Comparison of ENCODE assay signal across 17 cellular contexts in the genomic region with DNA sequence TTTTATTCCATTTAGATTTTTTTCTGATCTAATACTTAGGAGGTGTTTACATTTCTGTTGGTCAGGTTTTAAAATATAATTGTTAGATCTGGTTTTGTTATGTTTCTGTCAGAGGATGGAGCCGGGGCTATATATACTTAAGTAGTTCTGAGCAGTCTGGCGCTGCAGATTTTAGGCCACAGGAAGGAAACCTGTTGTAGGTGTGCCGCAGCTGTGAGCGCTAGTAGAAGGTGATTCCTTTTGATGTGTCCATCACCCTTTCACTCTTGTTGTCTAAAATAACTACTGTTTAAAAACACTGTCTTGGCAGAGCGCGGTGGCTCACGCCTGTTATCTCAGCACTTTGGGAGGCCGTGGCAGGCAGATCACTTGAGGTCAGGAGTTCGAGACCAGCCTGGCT. TPM values are rescaled to one million over a fixed set of nuclear protein-coding genes. Genes with fewer than 3 reads are reported as not detected.
DNase-seq lines count a peak whose midpoint lies in the region; ATAC-seq, FAIRE-seq and TF ChIP-seq lines count a peak whose summit lies in the region.
"Had no signal": no experiment of that assay in that cellular context is flagged by ENCODE, and none has a peak within 500 bp of the region (broad histone marks: within the 10 kb centered on the region; RNA-seq: fewer than 3 reads in every experiment).

No MANE protein-coding gene starts in this region.

- in situ Hi-C loops in HepG2 (cut with HindIII; ENCODE audit: extremely low pct_ligation_motif_present, low pct_unique_long_range_greater_than_20kb) = no loop called here

- no peak overlapping the region for H2AFZ ChIP-seq in HepG2 (ENCODE audit: low read length)
- H2AFZ ChIP-seq: PC-9 had no signal

- TF ChIP-seq POLR2A in HepG2 (IDR thresholded peaks at IDR 0.05; ENCODE audit: insufficient read depth in 1 of 2, low read depth in 2 of 2, low read length in 2 of 2) (no peak), right lobe of liver (IDR thresholded peaks at IDR 0.05) (no peak)

- H3K27me3 ChIP-seq in HepG2 (ENCODE audit: control insufficient read depth in 1 of 2, insufficient read depth in 2 of 2, low read length in 2 of 2) (no peaks in the 10 kb centered on the region), right lobe of liver (no peaks in the 10 kb centered on the region)

- H3K36me3 Mint-ChIP-seq in mesothelial cell of epicardium (peaks cover 24% of the 10 kb centered on the region), chondrocyte (ENCODE audit: low read depth) (peaks cover 23% of the 10 kb centered on the region)

- TF ChIP-seq EP300 in HepG2 (IDR thresholded peaks at IDR 0.05; ENCODE audit: low read depth in 2 of 2, low read length in 2 of 2) (no peak), HepG2 (CRISPR knock-in tag; IDR thresholded peaks at IDR 0.05; ENCODE audit: borderline replicate concordance) (no peak)

- H4K20me1 ChIP-seq in HepG2 (ENCODE audit: insufficient read depth, low read length) = no peaks in the 10 kb centered on the region

- DNase-seq in HepG2 (ENCODE audit: low spot score) (no peak), right lobe of liver (no peak), mesothelial cell of epicardium (ENCODE audit: low spot score in 2 of 2, unreplicated experiment in 2 of 2) (no peak), chondrocyte (ENCODE audit: low spot score) (no peak), NCI-H2171 (lab: John Stamatoyannopoulos, UW) (no peak), NCI-H1417 (lab: John Stamatoyannopoulos, UW) (no peak)
- DNase-seq in stimulated activated CD4-positive, alpha-beta T cell treated with anti-CD3 and anti-CD28 coated beads, Interleukin-4, amount 100 ng/mL, for 4 hours = no peak
- DNase-seq: ACHN, DMS 273 treated with DMSO at 0.1 percent for 48 hours, GOT3, KG1, NCI-H1092 treated with DMSO at 0.1 percent for 48 hours, NCI-H1694 treated with DMSO at 0.1 percent for 48 hours, NCI-H446, PC-9 had no signal

- intact Hi-C loops in HepG2 (cut with micrococcal nuclease; ENCODE audit: unreplicated experiment) = no loop called here
- intact Hi-C loops in right lobe of liver (cut with DNase I) = no loop called here

- H3K27ac Mint-ChIP-seq in mesothelial cell of epicardium (peak overlapping the region; percentile 27), chondrocyte (ENCODE audit: unreplicated experiment) (no peak overlapping the region)

- FAIRE-seq in HepG2 (lab: Jason Lieb, UNC) = no peak

- POLR2A ChIA-PET in HepG2 (lab: Yijun Ruan, JAX) = no interaction called here

- ATAC-seq in HepG2 (no peak), right lobe of liver (no peak)

- TF ChIP-seq CTCF in HepG2 (CRISPR knock-in tag; IDR thresholded peaks at IDR 0.05) = no peak
- no peak for TF ChIP-seq CTCF in right lobe of liver (IDR thresholded peaks at IDR 0.05)
- TF ChIP-seq CTCF in VCaP (conservative IDR thresholded peaks at IDR 0.05) = no peak
- TF ChIP-seq CTCF in mesothelial cell of epicardium (IDR thresholded peaks at IDR 0.05; ENCODE audit: unreplicated experiment) = no peak
- no peak for TF ChIP-seq CTCF in chondrocyte (IDR thresholded peaks at IDR 0.05)

- H3K4me1 Mint-ChIP-seq in mesothelial cell of epicardium (peaks cover 9% of the 10 kb centered on the region), chondrocyte (ENCODE audit: low read depth) (peaks cover 27% of the 10 kb centered on the region)

- BruUV-seq in HepG2 (replicated peaks; lab: Mats Ljungman, UMichigan) = no TSS peak

- no peak overlapping the region for H3K9ac ChIP-seq in HepG2 (ENCODE audit: insufficient read depth, low read depth, low read length)

- H3K9me3 ChIP-seq in HepG2 (ENCODE audit: low read length) (no peaks in the 10 kb centered on the region), right lobe of liver (no peaks in the 10 kb centered on the region)

- H3K4me2 ChIP-seq in HepG2 (ENCODE audit: low read depth, low read length) = no peak overlapping the region
- H3K4me2 ChIP-seq: PC-9 had no signal

- H3K4me3 ChIP-seq in HepG2 (replicated peaks in 1 of 3; ENCODE audit: insufficient read depth in 1 of 3, low read depth in 2 of 3, low read length in 3 of 3) = no peak overlapping the region
- no peak overlapping the region for H3K4me3 ChIP-seq in right lobe of liver
- H3K4me3 ChIP-seq: PC-9 had no signal

- H3K27ac ChIP-seq in HepG2 (ENCODE audit: extremely low read length, insufficient read depth, low read length) = no peak overlapping the region
- no peak overlapping the region for H3K27ac ChIP-seq in right lobe of liver
- H3K27ac ChIP-seq in VCaP = peak overlapping the region; percentile 49
- H3K27ac ChIP-seq: HL-60, PC-9 had no signal

- CTCF ChIA-PET in HepG2 (lab: Yijun Ruan, JAX; ENCODE audit: low intra/inter-chr PET ratio, low total read pairs) = no interaction called here

- H3K36me3 ChIP-seq in HepG2 (replicated peaks in 1 of 2; ENCODE audit: control insufficient read depth in 1 of 2, insufficient read depth in 2 of 2, low read length in 2 of 2) (peaks cover 13 to 27% of the 10 kb centered on the region in 2 experiments; a peak in 4 of 5 replicates), right lobe of liver (peaks cover 0 to 19% (median 1%) of the 10 kb centered on the region in 4 donors)

- H3K27me3 Mint-ChIP-seq in mesothelial cell of epicardium (ENCODE audit: low read depth) = no peaks in the 10 kb centered on the region
- H3K27me3 Mint-ChIP-seq in chondrocyte (ENCODE audit: low read depth) = no peaks in the 10 kb centered on the region

- TF ChIP-seq RAD21 in HepG2 (CRISPR knock-in tag; IDR thresholded peaks at IDR 0.05) = no peak

- H3K4me3 Mint-ChIP-seq in mesothelial cell of epicardium = no peak overlapping the region
- H3K4me3 Mint-ChIP-seq in chondrocyte (ENCODE audit: unreplicated experiment) = no peak overlapping the region

- peaks cover 23% of the 10 kb centered on the region for H3K79me2 ChIP-seq in HepG2 (ENCODE audit: insufficient read depth, low read length)

- WGBS in HepG2 (ENCODE audit: low lambda C conversion rate) = 98% methylated on average over 9 of the region's 9 CpGs
- 69% methylated on average over 8 of the region's 9 CpGs for WGBS in right lobe of liver (ENCODE audit: insufficient coverage, low coverage, low lambda C conversion rate, missing lambda C conversion rate)

- H3K9me3 Mint-ChIP-seq in mesothelial cell of epicardium = no peaks in the 10 kb centered on the region
- no peaks in the 10 kb centered on the region for H3K9me3 Mint-ChIP-seq in chondrocyte (ENCODE audit: low read depth)

- H3K4me1 ChIP-seq in HepG2 (ENCODE audit: insufficient read depth, low read length) = peaks cover 10% of the 10 kb centered on the region
- no peaks in the 10 kb centered on the region for H3K4me1 ChIP-seq in right lobe of liver

RNA-seq across cellular contexts. Expression of gene ZBTB34, which starts 17.0 kb away (rescaled TPM):
- 5.9 and 10.2 TPM in 2 replicates for total RNA-seq in HepG2 (2016; rRNA removed; fragmentation: Illumina TruSeq; extraction: Trizol)
- 0.53 and 0.61 TPM in 2 replicates for total RNA-seq in HepG2 (2016; cell fraction: cytosol; rRNA removed; fragmentation: Illumina TruSeq; extraction: Trizol; ENCODE audit: low read depth)
- 5.8 and 9.1 TPM in 2 replicates for total RNA-seq in HepG2 (2016; cell fraction: insoluble cytoplasmic fraction; rRNA removed; fragmentation: Illumina TruSeq; extraction: Trizol)
- total RNA-seq in HepG2 (2016; cell fraction: membrane; rRNA removed; fragmentation: Illumina TruSeq; extraction: Trizol) = 3.1 and 3.2 TPM in 2 replicates
- 6.8 and 7.5 TPM in 2 replicates for total RNA-seq in HepG2 (2016; cell fraction: nucleus; rRNA removed; fragmentation: Illumina TruSeq; extraction: Trizol)
- 8.1 and 8.7 TPM in 2 replicates for polyA plus RNA-seq in HepG2 (2011; rRNA removed)
- 4.2 and 6.5 TPM in 2 replicates for polyA plus RNA-seq in HepG2 (2011; cell fraction: cytosol; rRNA removed)
- polyA plus RNA-seq in HepG2 (2011; cell fraction: nucleus; rRNA removed) = 6.5 and 7.0 TPM in 2 replicates
- 4.7 and 4.8 TPM in 2 replicates for polyA plus RNA-seq in HepG2 (2012)
- 0.17 TPM in 2 replicates for polyA plus RNA-seq in HepG2 (2016; cell fraction: cytosol; fragmentation: Illumina TruSeq; extraction: Trizol; ENCODE audit: low read depth)
- polyA plus RNA-seq in HepG2 (2016; cell fraction: insoluble cytoplasmic fraction; fragmentation: Illumina TruSeq; extraction: Trizol; ENCODE audit: low read depth) = 5.3 and 5.7 TPM in 2 replicates
- polyA plus RNA-seq in HepG2 (2016; cell fraction: membrane; fragmentation: Illumina TruSeq; extraction: Trizol; ENCODE audit: low read depth) = 0.92 and 0.98 TPM in 2 replicates
- polyA plus RNA-seq in HepG2 (2016; cell fraction: nucleus; fragmentation: Illumina TruSeq; extraction: Trizol; ENCODE audit: insufficient read depth, low read depth) = 7.7 and 8.1 TPM in 2 replicates
- 12.3 and 20.4 TPM in 2 replicates for polyA minus RNA-seq in HepG2 (2011; rRNA and poly(A)+ RNA removed; ENCODE audit: low replicate concordance)
- 7.8 and 9.6 TPM in 2 replicates for polyA minus RNA-seq in HepG2 (2011; cell fraction: cytosol; rRNA and poly(A)+ RNA removed)
- polyA minus RNA-seq in HepG2 (2011; cell fraction: nucleus; rRNA and poly(A)+ RNA removed) = 12.1 and 15.7 TPM in 2 replicates
- total RNA-seq in right lobe of liver = 1 to 10 TPM; 2.0 to 3.4 (median 2.3) TPM
- 23.3 to 24.7 TPM (median 24.0 TPM) in 3 replicates for total RNA-seq in mesothelial cell of epicardium
- total RNA-seq in chondrocyte = 13.3 to 16.2 TPM (median 14.5 TPM) in 3 replicates

RNA-seq across cellular contexts. Expression of gene RALGPS1, which starts 37.2 kb away (rescaled TPM):
- total RNA-seq in HepG2 (2016; rRNA removed; fragmentation: Illumina TruSeq; extraction: Trizol) (2.2 and 3.7 TPM in 2 replicates), right lobe of liver (1 to 10 TPM; 1.2 to 3.8 (median 2.4) TPM), mesothelial cell of epicardium (25.6 to 29.5 TPM (median 26.9 TPM) in 3 replicates), chondrocyte (6.8 to 9.0 TPM (median 8.1 TPM) in 3 replicates)
- 2.5 and 3.0 TPM in 2 replicates for total RNA-seq in HepG2 (2016; cell fraction: cytosol; rRNA removed; fragmentation: Illumina TruSeq; extraction: Trizol; ENCODE audit: low read depth)
- total RNA-seq in HepG2 (2016; cell fraction: insoluble cytoplasmic fraction; rRNA removed; fragmentation: Illumina TruSeq; extraction: Trizol) = 3.1 and 4.0 TPM in 2 replicates
- total RNA-seq in HepG2 (2016; cell fraction: membrane; rRNA removed; fragmentation: Illumina TruSeq; extraction: Trizol) = 4.9 and 5.0 TPM in 2 replicates
- total RNA-seq in HepG2 (2016; cell fraction: nucleus; rRNA removed; fragmentation: Illumina TruSeq; extraction: Trizol) = 7.5 and 9.4 TPM in 2 replicates
- 6.5 and 9.5 TPM in 2 replicates for polyA plus RNA-seq in HepG2 (2011; rRNA removed)
- 3.0 and 5.8 TPM in 2 replicates for polyA plus RNA-seq in HepG2 (2011; cell fraction: cytosol; rRNA removed)
- 26.3 and 34.5 TPM in 2 replicates for polyA plus RNA-seq in HepG2 (2011; cell fraction: nucleus; rRNA removed)
- 11.9 and 13.3 TPM in 2 replicates for polyA plus RNA-seq in HepG2 (2012)
- 2.9 and 3.7 TPM in 2 replicates for polyA plus RNA-seq in HepG2 (2016; cell fraction: cytosol; fragmentation: Illumina TruSeq; extraction: Trizol; ENCODE audit: low read depth)
- polyA plus RNA-seq in HepG2 (2016; cell fraction: insoluble cytoplasmic fraction; fragmentation: Illumina TruSeq; extraction: Trizol; ENCODE audit: low read depth) = 2.8 and 3.2 TPM in 2 replicates
- 3.1 and 4.4 TPM in 2 replicates for polyA plus RNA-seq in HepG2 (2016; cell fraction: membrane; fragmentation: Illumina TruSeq; extraction: Trizol; ENCODE audit: low read depth)
- 6.9 and 11.6 TPM in 2 replicates for polyA plus RNA-seq in HepG2 (2016; cell fraction: nucleus; fragmentation: Illumina TruSeq; extraction: Trizol; ENCODE audit: insufficient read depth, low read depth)
- polyA minus RNA-seq in HepG2 (2011; rRNA and poly(A)+ RNA removed; ENCODE audit: low replicate concordance) = 7.3 and 9.6 TPM in 2 replicates
- polyA minus RNA-seq in HepG2 (2011; cell fraction: cytosol; rRNA and poly(A)+ RNA removed) = 2.6 and 3.3 TPM in 2 replicates
- 15.6 and 26.6 TPM in 2 replicates for polyA minus RNA-seq in HepG2 (2011; cell fraction: nucleus; rRNA and poly(A)+ RNA removed)
